In genomic region chr6:33860706-33861474, GRCh38 we compare ENCODE assay signal across 9 cellular contexts. TPM values are rescaled to one million over a fixed set of nuclear protein-coding genes. Genes with fewer than 3 reads are reported as not detected.
A peak's percentile ranks its signal among the peaks of the same experiment; 100 is the strongest.
DNase-seq lines count a peak whose midpoint lies in the region; ATAC-seq and TF ChIP-seq lines count a peak whose summit lies in the region.
"Had no signal": no experiment of that assay in that cellular context is flagged by ENCODE, and none has a peak within 500 bp of the region (broad histone marks: within the 10 kb centered on the region; RNA-seq: fewer than 3 reads in every experiment).

No MANE protein-coding gene starts in this region.

- H3K4me3 ChIP-seq in NB4 (ENCODE audit: low read depth, low read length) (no peak overlapping the region), left lung (no peak overlapping the region)
- H3K4me3 ChIP-seq: SJSA1 had no signal

- H3K9me3 ChIP-seq in left lung, result no peaks in the 10 kb centered on the region
- H3K9me3 ChIP-seq: SJSA1 had no signal

- H3K27me3 Mint-ChIP-seq in activated CD4-positive, alpha-beta memory T cell treated with anti-CD3 and anti-CD28 coated beads, Interleukin-2, amount 10 ng/mL, durations not matched to agents 7 days and 5 days, result peaks cover 36% of the 10 kb centered on the region

- no peak overlapping the region for H3K27ac ChIP-seq in left lung
- H3K27ac ChIP-seq: SJSA1 had no signal

- peaks cover 73% of the 10 kb centered on the region for H3K4me1 Mint-ChIP-seq in activated CD4-positive, alpha-beta memory T cell treated with anti-CD3 and anti-CD28 coated beads, Interleukin-2, amount 10 ng/mL, durations not matched to agents 7 days and 5 days

- POLR2A ChIA-PET in activated CD4-positive, alpha-beta memory T cell treated with anti-CD3 and anti-CD28 coated beads, Interleukin-2, amount 10 ng/mL, durations not matched to agents 7 days and 5 days (lab: Charles Lee), result interaction anchor here (0.8 to 3.8 kb wide), 7 partner anchors 15 to 73 kb away, joined by 3 to 34 read pairs (median 6); partner anchors contain the start of gene LEMD2

- H3K36me3 ChIP-seq in left lung, result no peaks in the 10 kb centered on the region
- H3K36me3 ChIP-seq: SJSA1 had no signal

- TF ChIP-seq CTCF in NB4 (IDR thresholded peaks at IDR 0.05; ENCODE audit: low read depth, low read length) (no peak), left lung (IDR thresholded peaks at IDR 0.05) (no peak)

- no peak overlapping the region for H3K4me3 Mint-ChIP-seq in activated CD4-positive, alpha-beta memory T cell treated with anti-CD3 and anti-CD28 coated beads, Interleukin-2, amount 10 ng/mL, durations not matched to agents 7 days and 5 days

- peak; percentile 36 for ATAC-seq in left lung
- ATAC-seq in HG02610 (IDR thresholded peaks at IDR 0.05; ENCODE audit: unreplicated experiment), result no peak

- H3K36me3 Mint-ChIP-seq in activated CD4-positive, alpha-beta memory T cell treated with anti-CD3 and anti-CD28 coated beads, Interleukin-2, amount 10 ng/mL, durations not matched to agents 7 days and 5 days (ENCODE audit: low read depth), result peaks cover 3% of the 10 kb centered on the region

- peak; percentile 39 for DNase-seq in EH (ENCODE audit: low read depth)
- DNase-seq in NB4 (ENCODE audit: low read depth), result peak; percentile 80
- peak; percentile 71 for DNase-seq in activated CD4-positive, alpha-beta memory T cell treated with anti-CD3 and anti-CD28 coated beads, Interleukin-2, amount 10 ng/mL, durations not matched to agents 7 days and 5 days
- DNase-seq in left lung, result no peak
- no peak for DNase-seq in HuH-7 (ENCODE audit: low spot score)
- no peak for DNase-seq in hepatic stellate cell (ENCODE audit: low spot score)
- no peak for DNase-seq in hypothalamus (lab: John Stamatoyannopoulos, UW)

- H3K27me3 ChIP-seq in left lung, result peaks cover 0 to 48% of the 10 kb centered on the region in 2 donors
- H3K27me3 ChIP-seq: SJSA1 had no signal

- H3K4me1 ChIP-seq in left lung, result peaks cover 0 to 19% of the 10 kb centered on the region in 2 donors
- H3K4me1 ChIP-seq: SJSA1 had no signal

- H3K9me3 Mint-ChIP-seq in activated CD4-positive, alpha-beta memory T cell treated with anti-CD3 and anti-CD28 coated beads, Interleukin-2, amount 10 ng/mL, durations not matched to agents 7 days and 5 days, result peaks cover 6% of the 10 kb centered on the region

- peak overlapping the region; percentile 80 for H3K27ac Mint-ChIP-seq in activated CD4-positive, alpha-beta memory T cell treated with anti-CD3 and anti-CD28 coated beads, Interleukin-2, amount 10 ng/mL, durations not matched to agents 7 days and 5 days

- CTCF ChIA-PET in activated CD4-positive, alpha-beta memory T cell treated with anti-CD3 and anti-CD28 coated beads, Interleukin-2, amount 10 ng/mL, durations not matched to agents 7 days and 5 days (lab: Charles Lee), result interaction anchor here (0.8 to 3.2 kb wide), 12 partner anchors 11 to 290 kb away, joined by 3 to 18 read pairs (median 4); no protein-coding TSS in a partner anchor

- TF ChIP-seq POLR2A in NB4 (IDR thresholded peaks at IDR 0.05; ENCODE audit: extremely low read depth, insufficient read length), result no peak

- intact Hi-C loops in left lung (cut with DNase I), result no loop called here

RNA-seq across cellular contexts. Expression of gene MLN, which starts 57.1 kb away (rescaled TPM):
- total RNA-seq in activated CD4-positive, alpha-beta memory T cell treated with anti-CD3 and anti-CD28 coated beads, Interleukin-2, amount 10 ng/mL, durations not matched to agents 7 days and 5 days, result not detected
- not detected for total RNA-seq in left lung
- total RNA-seq: SJSA1 had no signal

Comparison
In these comparisons a context has a peak if more than half of its experiments do, and no peak if none do; other contexts are left out.
1. DNase-seq: peak in EH (single experiment), NB4 (single experiment) and activated CD4-positive, alpha-beta memory T cell treated with anti-CD3 and anti-CD28 coated beads, Interleukin-2, amount 10 ng/mL, durations not matched to agents 7 days and 5 days (single experiment); none in left lung (0 of 2), HuH-7 (single experiment), hepatic stellate cell (single experiment) and hypothalamus (0 of 51).